Comparison of ENCODE assay signal across 1 cellular context in the genomic region with DNA sequence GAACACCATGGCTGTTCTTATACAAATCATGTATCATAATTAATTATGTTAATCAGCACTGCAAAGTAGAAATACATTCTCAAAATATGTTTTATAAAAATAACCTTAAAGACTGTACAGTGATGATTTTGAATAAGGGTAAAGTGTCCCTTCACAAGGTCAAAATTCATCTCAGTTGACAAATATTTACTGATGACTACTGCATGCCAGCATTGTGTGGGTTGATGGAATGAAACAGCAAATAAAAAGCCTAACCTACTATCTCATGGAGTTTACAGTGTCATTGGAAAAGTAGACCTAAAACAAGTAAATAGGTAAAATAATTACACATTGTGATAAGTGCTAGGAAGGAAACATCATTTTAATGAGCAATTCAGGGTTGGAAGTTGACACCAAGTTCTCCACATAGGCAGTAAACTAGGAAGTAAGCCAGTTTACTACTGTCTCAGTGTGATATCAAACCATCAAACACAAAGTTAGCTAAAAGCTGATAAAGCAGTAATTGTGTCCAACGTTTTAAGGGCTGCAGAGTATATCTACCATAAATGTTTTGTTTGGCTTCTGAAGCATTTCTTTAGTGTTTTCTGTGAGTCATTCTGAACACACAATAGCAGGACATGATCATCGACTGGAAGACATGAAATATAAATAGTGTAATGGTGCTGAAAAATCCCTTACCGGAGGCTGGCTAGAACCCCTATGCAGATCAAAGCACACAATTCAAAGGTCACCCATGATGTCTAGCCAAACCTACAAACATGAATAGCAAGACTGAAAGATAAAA.
A peak's percentile ranks its signal among the peaks of the same experiment; 100 is the strongest.
TF ChIP-seq lines count a peak whose summit lies in the region.

No MANE protein-coding gene starts in this region.

TF ChIP-seq in HepG2, 621 proteins besides CTCF, POLR2A, EP300 and RAD21 (continued from another document and continues in another):
- TF ChIP-seq, protein P1, sequence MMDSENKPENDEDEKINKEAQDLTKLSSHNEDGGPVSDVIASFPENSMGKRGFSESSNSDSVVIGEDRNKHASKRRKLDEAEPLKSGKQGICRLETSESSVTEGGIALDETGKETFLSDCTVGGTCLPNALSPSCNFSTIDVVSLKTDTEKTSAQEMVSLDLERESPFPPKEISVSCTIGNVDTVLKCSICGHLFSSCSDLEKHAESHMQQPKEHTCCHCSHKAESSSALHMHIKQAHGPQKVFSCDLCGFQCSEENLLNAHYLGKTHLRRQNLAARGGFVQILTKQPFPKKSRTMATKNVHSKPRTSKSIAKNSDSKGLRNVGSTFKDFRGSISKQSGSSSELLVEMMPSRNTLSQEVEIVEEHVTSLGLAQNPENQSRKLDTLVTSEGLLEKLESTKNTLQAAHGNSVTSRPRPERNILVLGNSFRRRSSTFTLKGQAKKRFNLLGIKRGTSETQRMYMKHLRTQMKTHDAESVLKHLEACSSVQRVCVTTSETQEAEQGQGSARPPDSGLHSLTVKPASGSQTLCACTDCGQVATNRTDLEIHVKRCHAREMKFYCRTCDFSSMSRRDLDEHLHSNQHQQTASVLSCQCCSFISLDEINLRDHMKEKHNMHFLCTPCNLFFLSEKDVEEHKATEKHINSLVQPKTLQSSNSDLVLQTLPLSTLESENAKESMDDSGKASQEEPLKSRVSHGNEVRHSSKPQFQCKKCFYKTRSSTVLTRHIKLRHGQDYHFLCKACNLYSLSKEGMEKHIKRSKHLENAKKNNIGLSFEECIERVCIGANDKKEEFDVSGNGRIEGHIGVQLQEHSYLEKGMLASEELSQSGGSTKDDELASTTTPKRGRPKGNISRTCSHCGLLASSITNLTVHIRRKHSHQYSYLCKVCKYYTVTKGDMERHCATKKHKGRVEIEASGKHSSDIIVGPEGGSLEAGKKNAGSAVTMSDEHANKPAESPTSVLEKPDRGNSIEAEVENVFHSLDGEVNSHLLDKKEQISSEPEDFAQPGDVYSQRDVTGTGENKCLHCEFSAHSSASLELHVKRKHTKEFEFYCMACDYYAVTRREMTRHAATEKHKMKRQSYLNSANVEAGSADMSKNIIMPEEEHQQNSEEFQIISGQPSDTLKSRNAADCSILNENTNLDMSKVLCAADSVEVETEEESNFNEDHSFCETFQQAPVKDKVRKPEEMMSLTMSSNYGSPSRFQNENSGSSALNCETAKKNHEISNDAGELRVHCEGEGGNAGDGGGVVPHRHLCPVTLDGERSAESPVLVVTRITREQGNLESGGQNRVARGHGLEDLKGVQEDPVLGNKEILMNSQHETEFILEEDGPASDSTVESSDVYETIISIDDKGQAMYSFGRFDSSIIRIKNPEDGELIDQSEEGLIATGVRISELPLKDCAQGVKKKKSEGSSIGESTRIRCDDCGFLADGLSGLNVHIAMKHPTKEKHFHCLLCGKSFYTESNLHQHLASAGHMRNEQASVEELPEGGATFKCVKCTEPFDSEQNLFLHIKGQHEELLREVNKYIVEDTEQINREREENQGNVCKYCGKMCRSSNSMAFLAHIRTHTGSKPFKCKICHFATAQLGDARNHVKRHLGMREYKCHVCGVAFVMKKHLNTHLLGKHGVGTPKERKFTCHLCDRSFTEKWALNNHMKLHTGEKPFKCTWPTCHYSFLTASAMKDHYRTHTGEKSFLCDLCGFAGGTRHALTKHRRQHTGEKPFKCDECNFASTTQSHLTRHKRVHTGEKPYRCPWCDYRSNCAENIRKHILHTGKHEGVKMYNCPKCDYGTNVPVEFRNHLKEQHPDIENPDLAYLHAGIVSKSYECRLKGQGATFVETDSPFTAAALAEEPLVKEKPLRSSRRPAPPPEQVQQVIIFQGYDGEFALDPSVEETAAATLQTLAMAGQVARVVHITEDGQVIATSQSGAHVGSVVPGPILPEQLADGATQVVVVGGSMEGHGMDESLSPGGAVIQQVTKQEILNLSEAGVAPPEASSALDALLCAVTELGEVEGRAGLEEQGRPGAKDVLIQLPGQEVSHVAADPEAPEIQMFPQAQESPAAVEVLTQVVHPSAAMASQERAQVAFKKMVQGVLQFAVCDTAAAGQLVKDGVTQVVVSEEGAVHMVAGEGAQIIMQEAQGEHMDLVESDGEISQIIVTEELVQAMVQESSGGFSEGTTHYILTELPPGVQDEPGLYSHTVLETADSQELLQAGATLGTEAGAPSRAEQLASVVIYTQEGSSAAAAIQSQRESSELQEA (CRISPR knock-in tag; IDR thresholded peaks at IDR 0.05; ENCODE audit: not compliant biosample characterization), result no peak
- TF ChIP-seq, protein P2, sequence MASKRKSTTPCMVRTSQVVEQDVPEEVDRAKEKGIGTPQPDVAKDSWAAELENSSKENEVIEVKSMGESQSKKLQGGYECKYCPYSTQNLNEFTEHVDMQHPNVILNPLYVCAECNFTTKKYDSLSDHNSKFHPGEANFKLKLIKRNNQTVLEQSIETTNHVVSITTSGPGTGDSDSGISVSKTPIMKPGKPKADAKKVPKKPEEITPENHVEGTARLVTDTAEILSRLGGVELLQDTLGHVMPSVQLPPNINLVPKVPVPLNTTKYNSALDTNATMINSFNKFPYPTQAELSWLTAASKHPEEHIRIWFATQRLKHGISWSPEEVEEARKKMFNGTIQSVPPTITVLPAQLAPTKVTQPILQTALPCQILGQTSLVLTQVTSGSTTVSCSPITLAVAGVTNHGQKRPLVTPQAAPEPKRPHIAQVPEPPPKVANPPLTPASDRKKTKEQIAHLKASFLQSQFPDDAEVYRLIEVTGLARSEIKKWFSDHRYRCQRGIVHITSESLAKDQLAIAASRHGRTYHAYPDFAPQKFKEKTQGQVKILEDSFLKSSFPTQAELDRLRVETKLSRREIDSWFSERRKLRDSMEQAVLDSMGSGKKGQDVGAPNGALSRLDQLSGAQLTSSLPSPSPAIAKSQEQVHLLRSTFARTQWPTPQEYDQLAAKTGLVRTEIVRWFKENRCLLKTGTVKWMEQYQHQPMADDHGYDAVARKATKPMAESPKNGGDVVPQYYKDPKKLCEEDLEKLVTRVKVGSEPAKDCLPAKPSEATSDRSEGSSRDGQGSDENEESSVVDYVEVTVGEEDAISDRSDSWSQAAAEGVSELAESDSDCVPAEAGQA (IDR thresholded peaks at IDR 0.05; ENCODE audit: low read depth), result no peak
- TF ChIP-seq, protein P2 (CRISPR knock-in tag; IDR thresholded peaks at IDR 0.05; ENCODE audit: borderline replicate concordance), result no peak
- TF ChIP-seq CHD4 (IDR thresholded peaks at IDR 0.05; ENCODE audit: borderline replicate concordance, low read length) (no peak), FOXK1 (CRISPR knock-in tag; IDR thresholded peaks at IDR 0.05; ENCODE audit: borderline replicate concordance, low read depth) (no peak), ZFP62 (CRISPR knock-in tag; IDR thresholded peaks at IDR 0.05) (no peak), ZBTB38 (CRISPR knock-in tag; IDR thresholded peaks at IDR 0.05) (no peak), GABPA (IDR thresholded peaks at IDR 0.05; ENCODE audit: low read depth, low read length) (no peak), GABPA (CRISPR knock-in tag; IDR thresholded peaks at IDR 0.05; ENCODE audit: low read depth) (no peak), CBFB (CRISPR knock-in tag; IDR thresholded peaks at IDR 0.05) (no peak), ZNF44 (CRISPR knock-in tag; IDR thresholded peaks at IDR 0.05) (no peak), ZNF644 (CRISPR knock-in tag; IDR thresholded peaks at IDR 0.05; ENCODE audit: low read depth) (no peak), RBM39 (IDR thresholded peaks at IDR 0.05; ENCODE audit: low read depth, low read length, poor library complexity, severe bottlenecking) (no peak), HNRNPLL (IDR thresholded peaks at IDR 0.05; ENCODE audit: low read depth, low read length, poor library complexity, severe bottlenecking) (no peak), KLF11 (CRISPR knock-in tag; IDR thresholded peaks at IDR 0.05) (no peak), HNRNPK (IDR thresholded peaks at IDR 0.05; ENCODE audit: low read depth, low read length, poor library complexity, severe bottlenecking) (no peak), ZNF451 (CRISPR knock-in tag; IDR thresholded peaks at IDR 0.05) (no peak), JUNB (CRISPR knock-in tag; IDR thresholded peaks at IDR 0.05; ENCODE audit: borderline replicate concordance) (peak; percentile 52; the same call in 1 of the 2 replicates), YEATS2 (CRISPR knock-in tag; IDR thresholded peaks at IDR 0.05; ENCODE audit: borderline replicate concordance) (no peak), PAF1 (CRISPR knock-in tag; IDR thresholded peaks at IDR 0.05) (no peak), PITX1 (CRISPR knock-in tag; IDR thresholded peaks at IDR 0.05) (no peak), ZNF432 (CRISPR knock-in tag; IDR thresholded peaks at IDR 0.05; ENCODE audit: borderline replicate concordance) (no peak), MXI1 (IDR thresholded peaks at IDR 0.05; ENCODE audit: borderline replicate concordance, low read depth, low read length) (no peak), ZNF138 (CRISPR knock-in tag; IDR thresholded peaks at IDR 0.05; ENCODE audit: low read depth) (no peak), RBAK (CRISPR knock-in tag; IDR thresholded peaks at IDR 0.05) (no peak), ZNF143 (CRISPR knock-in tag; IDR thresholded peaks at IDR 0.05) (no peak), KDM5A (IDR thresholded peaks at IDR 0.05; ENCODE audit: borderline replicate concordance, low read length) (no peak), CREB1 (IDR thresholded peaks at IDR 0.05) (no peak), CREB1 (CRISPR knock-in tag; IDR thresholded peaks at IDR 0.05) (no peak), ZKSCAN8 (CRISPR knock-in tag; IDR thresholded peaks at IDR 0.05; ENCODE audit: borderline replicate concordance) (no peak), KDM2A (CRISPR knock-in tag; IDR thresholded peaks at IDR 0.05; ENCODE audit: borderline replicate concordance, low read depth) (no peak), ZNF33A (CRISPR knock-in tag; IDR thresholded peaks at IDR 0.05; ENCODE audit: borderline replicate concordance) (no peak)
- TF ChIP-seq, protein P3, sequence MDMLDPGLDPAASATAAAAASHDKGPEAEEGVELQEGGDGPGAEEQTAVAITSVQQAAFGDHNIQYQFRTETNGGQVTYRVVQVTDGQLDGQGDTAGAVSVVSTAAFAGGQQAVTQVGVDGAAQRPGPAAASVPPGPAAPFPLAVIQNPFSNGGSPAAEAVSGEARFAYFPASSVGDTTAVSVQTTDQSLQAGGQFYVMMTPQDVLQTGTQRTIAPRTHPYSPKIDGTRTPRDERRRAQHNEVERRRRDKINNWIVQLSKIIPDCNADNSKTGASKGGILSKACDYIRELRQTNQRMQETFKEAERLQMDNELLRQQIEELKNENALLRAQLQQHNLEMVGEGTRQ (IDR thresholded peaks at IDR 0.05; ENCODE audit: low read depth, low read length), result no peak
- TF ChIP-seq, protein P3 (CRISPR knock-in tag; IDR thresholded peaks at IDR 0.05; ENCODE audit: borderline replicate concordance), result no peak
- TF ChIP-seq, protein P4, sequence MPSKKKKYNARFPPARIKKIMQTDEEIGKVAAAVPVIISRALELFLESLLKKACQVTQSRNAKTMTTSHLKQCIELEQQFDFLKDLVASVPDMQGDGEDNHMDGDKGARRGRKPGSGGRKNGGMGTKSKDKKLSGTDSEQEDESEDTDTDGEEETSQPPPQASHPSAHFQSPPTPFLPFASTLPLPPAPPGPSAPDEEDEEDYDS (CRISPR knock-in tag; IDR thresholded peaks at IDR 0.05), result no peak
- TF ChIP-seq, protein P5, sequence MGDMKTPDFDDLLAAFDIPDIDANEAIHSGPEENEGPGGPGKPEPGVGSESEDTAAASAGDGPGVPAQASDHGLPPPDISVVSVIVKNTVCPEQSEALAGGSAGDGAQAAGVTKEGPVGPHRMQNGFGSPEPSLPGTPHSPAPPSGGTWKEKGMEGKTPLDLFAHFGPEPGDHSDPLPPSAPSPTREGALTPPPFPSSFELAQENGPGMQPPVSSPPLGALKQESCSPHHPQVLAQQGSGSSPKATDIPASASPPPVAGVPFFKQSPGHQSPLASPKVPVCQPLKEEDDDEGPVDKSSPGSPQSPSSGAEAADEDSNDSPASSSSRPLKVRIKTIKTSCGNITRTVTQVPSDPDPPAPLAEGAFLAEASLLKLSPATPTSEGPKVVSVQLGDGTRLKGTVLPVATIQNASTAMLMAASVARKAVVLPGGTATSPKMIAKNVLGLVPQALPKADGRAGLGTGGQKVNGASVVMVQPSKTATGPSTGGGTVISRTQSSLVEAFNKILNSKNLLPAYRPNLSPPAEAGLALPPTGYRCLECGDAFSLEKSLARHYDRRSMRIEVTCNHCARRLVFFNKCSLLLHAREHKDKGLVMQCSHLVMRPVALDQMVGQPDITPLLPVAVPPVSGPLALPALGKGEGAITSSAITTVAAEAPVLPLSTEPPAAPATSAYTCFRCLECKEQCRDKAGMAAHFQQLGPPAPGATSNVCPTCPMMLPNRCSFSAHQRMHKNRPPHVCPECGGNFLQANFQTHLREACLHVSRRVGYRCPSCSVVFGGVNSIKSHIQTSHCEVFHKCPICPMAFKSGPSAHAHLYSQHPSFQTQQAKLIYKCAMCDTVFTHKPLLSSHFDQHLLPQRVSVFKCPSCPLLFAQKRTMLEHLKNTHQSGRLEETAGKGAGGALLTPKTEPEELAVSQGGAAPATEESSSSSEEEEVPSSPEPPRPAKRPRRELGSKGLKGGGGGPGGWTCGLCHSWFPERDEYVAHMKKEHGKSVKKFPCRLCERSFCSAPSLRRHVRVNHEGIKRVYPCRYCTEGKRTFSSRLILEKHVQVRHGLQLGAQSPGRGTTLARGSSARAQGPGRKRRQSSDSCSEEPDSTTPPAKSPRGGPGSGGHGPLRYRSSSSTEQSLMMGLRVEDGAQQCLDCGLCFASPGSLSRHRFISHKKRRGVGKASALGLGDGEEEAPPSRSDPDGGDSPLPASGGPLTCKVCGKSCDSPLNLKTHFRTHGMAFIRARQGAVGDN (CRISPR knock-in tag; IDR thresholded peaks at IDR 0.05), result no peak
- TF ChIP-seq, protein P6, sequence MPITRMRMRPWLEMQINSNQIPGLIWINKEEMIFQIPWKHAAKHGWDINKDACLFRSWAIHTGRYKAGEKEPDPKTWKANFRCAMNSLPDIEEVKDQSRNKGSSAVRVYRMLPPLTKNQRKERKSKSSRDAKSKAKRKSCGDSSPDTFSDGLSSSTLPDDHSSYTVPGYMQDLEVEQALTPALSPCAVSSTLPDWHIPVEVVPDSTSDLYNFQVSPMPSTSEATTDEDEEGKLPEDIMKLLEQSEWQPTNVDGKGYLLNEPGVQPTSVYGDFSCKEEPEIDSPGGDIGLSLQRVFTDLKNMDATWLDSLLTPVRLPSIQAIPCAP (CRISPR knock-in tag; IDR thresholded peaks at IDR 0.05; ENCODE audit: low read depth), result no peak
